In genomic region chr10:4270116-4270515, GRCh38 we compare ENCODE assay signal across 10 cellular contexts.
DNase-seq lines count a peak whose midpoint lies in the region; ATAC-seq lines count a peak whose summit lies in the region.
"Had no signal": no experiment of that assay in that cellular context is flagged by ENCODE, and none has a peak within 500 bp of the region (broad histone marks: within the 10 kb centered on the region; RNA-seq: fewer than 3 reads in every experiment).

No MANE protein-coding gene starts in this region.

- peak; percentile 65 for DNase-seq in CD1c-positive myeloid dendritic cell (ENCODE audit: extremely low spot score)
- DNase-seq in OCI-M1 (lab: John Stamatoyannopoulos, UW), result peak; percentile 45
- no peak for DNase-seq in epithelial cell of prostate (ENCODE audit: low read depth, low spot score)
- DNase-seq in stimulated activated CD4-positive, alpha-beta T cell treated with anti-CD3 and anti-CD28 coated beads, Interleukin-2, amount 100 ng/mL, for 24 hours, result no peak
- DNase-seq in G401 (ENCODE audit: low spot score), result no peak
- DNase-seq in NCI-H1417 treated with DMSO at 0.1 percent for 48 hours (lab: John Stamatoyannopoulos, UW), result no peak
- DNase-seq: activated CD8-positive, alpha-beta T cell treated with anti-CD3 and anti-CD28 coated beads, Interleukin-2, amount 10 ng/mL, durations not matched to agents 7 days and 5 days; kidney glomerular epithelial cell had no signal

- H3K4me3 ChIP-seq in mesodermal cell (ENCODE audit: extremely low read depth, insufficient read depth, low read length, poor library complexity, severe bottlenecking), result no peak overlapping the region

- ATAC-seq in HG03521 (IDR thresholded peaks at IDR 0.05; ENCODE audit: unreplicated experiment), result no peak
- ATAC-seq: activated CD8-positive, alpha-beta T cell treated with anti-CD3 and anti-CD28 coated beads, Interleukin-2, amount 10 ng/mL, durations not matched to agents 7 days and 5 days had no signal

- in situ Hi-C loops in G401 (cut with HindIII; ENCODE audit: low sequenced_read_pairs), result no loop called here

- H3K36me3 ChIP-seq in mesodermal cell (ENCODE audit: control insufficient read depth, insufficient read depth, low read length), result no peaks in the 10 kb centered on the region

- peaks cover 6% of the 10 kb centered on the region for H3K9me3 ChIP-seq in mesodermal cell (ENCODE audit: control insufficient read depth, low read length)

- H3K27ac ChIP-seq in epithelial cell of prostate (peak overlapping the region; percentile 40), mesodermal cell (ENCODE audit: low read depth, low read length, severe bottlenecking) (peak overlapping the region; percentile 62)

- WGBS in mesodermal cell (ENCODE audit: insufficient coverage in 2 of 2), 2 experiments, result 92% methylated on average over 4 of the region's 4 CpGs

- H3K4me1 ChIP-seq in mesodermal cell (ENCODE audit: control insufficient read depth, insufficient read depth, low read length, poor library complexity, severe bottlenecking), result no peaks in the 10 kb centered on the region

Comparison
In these comparisons a context has a peak if more than half of its experiments do, and no peak if none do; other contexts are left out.
1. DNase-seq: peak in CD1c-positive myeloid dendritic cell (single experiment) and OCI-M1 (single experiment); none in epithelial cell of prostate (single experiment), stimulated activated CD4-positive, alpha-beta T cell treated with anti-CD3 and anti-CD28 coated beads, Interleukin-2, amount 100 ng/mL, for 24 hours (0 of 2), G401 (single experiment) and NCI-H1417 treated with DMSO at 0.1 percent for 48 hours (single experiment).